In the genomic region with DNA sequence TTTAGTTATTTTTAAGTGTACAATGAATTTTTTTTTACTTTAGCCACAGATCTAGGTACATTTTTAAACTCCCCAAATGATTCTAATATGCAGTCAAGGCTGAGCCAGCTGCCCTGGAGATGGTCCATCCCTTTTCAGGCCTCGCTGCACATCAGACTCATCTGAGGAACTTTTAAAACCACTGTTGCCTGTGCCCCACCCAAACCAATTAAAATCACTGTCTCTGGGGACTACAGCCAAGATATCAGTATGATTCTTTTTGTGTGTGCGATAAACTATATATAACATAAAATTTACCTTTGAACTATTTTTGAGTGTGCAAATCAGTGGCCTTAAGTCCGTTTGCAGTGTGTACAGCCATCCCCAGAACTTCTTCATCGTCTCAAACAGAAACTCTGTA, we compare ENCODE assay signal across 24 cellular contexts. TPM values are rescaled to one million over a fixed set of nuclear protein-coding genes. Genes with fewer than 3 reads are reported as not detected.
DNase-seq lines count a peak whose midpoint lies in the region; ATAC-seq and TF ChIP-seq lines count a peak whose summit lies in the region.
"Had no signal": no experiment of that assay in that cellular context is flagged by ENCODE, and none has a peak within 500 bp of the region (broad histone marks: within the 10 kb centered on the region; RNA-seq: fewer than 3 reads in every experiment).

No MANE protein-coding gene starts in this region.

- peak overlapping the region; percentile 31 for H3K27ac ChIP-seq in DOHH2 (ENCODE audit: low read depth, low read length)
- H3K27ac ChIP-seq: SJCRH30, upper lobe of right lung had no signal

- H3K4me1 ChIP-seq in DOHH2 (ENCODE audit: control insufficient read depth, low read length), result peaks cover 73% of the 10 kb centered on the region
- H3K4me1 ChIP-seq: SJCRH30, upper lobe of right lung had no signal

- H3F3A ChIP-seq in DOHH2 (ENCODE audit: control insufficient read depth, insufficient read depth), result peaks cover 28% of the 10 kb centered on the region

- no peaks in the 10 kb centered on the region for H4K20me1 ChIP-seq in DOHH2 (ENCODE audit: control insufficient read depth, insufficient read depth, low read depth, low read length)

- no peak for TF ChIP-seq CTCF in DOHH2 (IDR thresholded peaks at IDR 0.05; ENCODE audit: low read depth, low read length, poor library complexity, severe bottlenecking)

- peak overlapping the region; percentile 57 for H3K4me3 ChIP-seq in DOHH2 (ENCODE audit: low read length)
- H3K4me3 ChIP-seq: SJCRH30, upper lobe of right lung had no signal

- H3K4me2 ChIP-seq in DOHH2 (ENCODE audit: low read length), result peak overlapping the region; percentile 70

- peaks cover 3% of the 10 kb centered on the region; the same call in 1 of the 2 replicates for H3K36me3 ChIP-seq in DOHH2 (ENCODE audit: control insufficient read depth, low read length)
- H3K36me3 ChIP-seq: SJCRH30, upper lobe of right lung had no signal

- H3K27me3 Mint-ChIP-seq in IgD-negative memory B cell, result no peaks in the 10 kb centered on the region
- H3K27me3 Mint-ChIP-seq in naive thymus-derived CD8-positive, alpha-beta T cell, result no peaks in the 10 kb centered on the region
- H3K27me3 Mint-ChIP-seq: activated CD4-positive, alpha-beta memory T cell treated with anti-CD3 and anti-CD28 coated beads for 36 hours; activated naive CD4-positive, alpha-beta T cell treated with anti-CD3 and anti-CD28 coated beads, Interleukin-2, amount 10 ng/mL, durations not matched to agents 7 days and 5 days; central memory CD8-positive, alpha-beta T cell had no signal

- ATAC-seq in GM21390 (IDR thresholded peaks at IDR 0.05; ENCODE audit: unreplicated experiment) (peak; percentile 32), HG03159 (IDR thresholded peaks at IDR 0.05; ENCODE audit: unreplicated experiment) (no peak)
- ATAC-seq in naive thymus-derived CD8-positive, alpha-beta T cell, result no peak
- ATAC-seq: esophagus mucosa, upper lobe of right lung had no signal

- no peaks in the 10 kb centered on the region for H3K9me3 ChIP-seq in DOHH2 (ENCODE audit: control insufficient read depth, insufficient read depth, low read length)
- H3K9me3 ChIP-seq: SJCRH30, upper lobe of right lung had no signal

- no peaks in the 10 kb centered on the region for H3K9me3 Mint-ChIP-seq in IgD-negative memory B cell
- H3K9me3 Mint-ChIP-seq in naive thymus-derived CD8-positive, alpha-beta T cell, result peaks cover 0 to 2% (median 0%) of the 10 kb centered on the region in 9 donors
- H3K9me3 Mint-ChIP-seq: activated CD4-positive, alpha-beta memory T cell treated with anti-CD3 and anti-CD28 coated beads for 36 hours; central memory CD8-positive, alpha-beta T cell; mesothelial cell of epicardium had no signal

- H3K27me3 ChIP-seq in DOHH2 (ENCODE audit: control insufficient read depth, low read length), result no peaks in the 10 kb centered on the region
- H3K27me3 ChIP-seq: SJCRH30, upper lobe of right lung had no signal

- DNase-seq in fibroblast of peridontal ligament (ENCODE audit: extremely low read depth) (peak; percentile 40), SIG-M5 (lab: John Stamatoyannopoulos, UW) (no peak)
- no peak for DNase-seq in stimulated activated CD4-positive, alpha-beta T cell treated with anti-CD3 and anti-CD28 coated beads, Interleukin-2, amount 100 ng/mL, for 48 hours
- no peak for DNase-seq in naive thymus-derived CD8-positive, alpha-beta T cell
- DNase-seq: activated CD4-positive, alpha-beta memory T cell treated with anti-CD3 and anti-CD28 coated beads for 36 hours; activated naive CD4-positive, alpha-beta T cell treated with anti-CD3 and anti-CD28 coated beads, Interleukin-2, amount 10 ng/mL, durations not matched to agents 7 days and 5 days; anterior cingulate cortex; DMS153; effector CD4-positive, alpha-beta T cell; NCI-H774; SJCRH30; small intestine; stimulated activated CD4-positive, alpha-beta T cell treated with anti-CD3 and anti-CD28 coated beads, Interleukin-4, amount 100 ng/mL, for 24 hours; T-helper 2 cell; upper lobe of right lung had no signal

- H3K4me1 Mint-ChIP-seq in IgD-negative memory B cell, result peaks cover 57 to 63% (median 62%) of the 10 kb centered on the region in 3 donors
- peaks cover 26 to 70% (median 45%) of the 10 kb centered on the region in 4 donors for H3K4me1 Mint-ChIP-seq in naive thymus-derived CD8-positive, alpha-beta T cell
- H3K4me1 Mint-ChIP-seq: mesothelial cell of epicardium had no signal

- no peaks in the 10 kb centered on the region for H3K79me2 ChIP-seq in DOHH2 (ENCODE audit: control insufficient read depth, low read length)

- no peaks in the 10 kb centered on the region for H3K9me2 ChIP-seq in DOHH2 (replicated peaks; ENCODE audit: control insufficient read depth, low read length)

- H3K27ac Mint-ChIP-seq in IgD-negative memory B cell, result peak overlapping the region; percentile 0 to 77 (median 55)
- peak overlapping the region in 1 of 10 donors; percentile 56 for H3K27ac Mint-ChIP-seq in naive thymus-derived CD8-positive, alpha-beta T cell
- H3K27ac Mint-ChIP-seq: activated CD4-positive, alpha-beta memory T cell treated with anti-CD3 and anti-CD28 coated beads for 36 hours; activated naive CD4-positive, alpha-beta T cell treated with anti-CD3 and anti-CD28 coated beads, Interleukin-2, amount 10 ng/mL, durations not matched to agents 7 days and 5 days; mesothelial cell of epicardium; progenitor cell of endocrine pancreas had no signal

- POLR2A ChIA-PET in naive thymus-derived CD8-positive, alpha-beta T cell (lab: Charles Lee), result interaction anchor here (5.6 kb wide), 1 partner anchor 7 kb away, joined by 113 read pairs; a partner anchor contains a TSS

- peak overlapping the region; percentile 42 to 91 (median 78) for H3K4me3 Mint-ChIP-seq in IgD-negative memory B cell
- peak overlapping the region in 1 of 10 donors; percentile 61 for H3K4me3 Mint-ChIP-seq in naive thymus-derived CD8-positive, alpha-beta T cell
- H3K4me3 Mint-ChIP-seq: activated CD4-positive, alpha-beta memory T cell treated with anti-CD3 and anti-CD28 coated beads for 36 hours; activated naive CD4-positive, alpha-beta T cell treated with anti-CD3 and anti-CD28 coated beads, Interleukin-2, amount 10 ng/mL, durations not matched to agents 7 days and 5 days; central memory CD8-positive, alpha-beta T cell; mesothelial cell of epicardium had no signal

- H3K36me3 Mint-ChIP-seq in IgD-negative memory B cell, result peaks cover 8% of the 10 kb centered on the region
- H3K36me3 Mint-ChIP-seq in naive thymus-derived CD8-positive, alpha-beta T cell, result peaks cover 0 to 5% (median 0%) of the 10 kb centered on the region in 3 donors
- H3K36me3 Mint-ChIP-seq: mesothelial cell of epicardium had no signal

RNA-seq across cellular contexts. Expression of a gene that starts 9.1 kb away (rescaled TPM):
- 51.9 TPM for polyA plus RNA-seq in IgD-negative memory B cell
- 10 to 100 TPM; 70.2 to 78.6 TPM for total RNA-seq in naive thymus-derived CD8-positive, alpha-beta T cell
- 10 to 100 TPM; 24.7 to 37.1 (median 27.3) TPM for polyA plus RNA-seq in naive thymus-derived CD8-positive, alpha-beta T cell

RNA-seq across cellular contexts. Expression of a gene that starts 33.2 kb away (rescaled TPM):
- not detected for polyA plus RNA-seq in IgD-negative memory B cell
- under 1 TPM in 1 of 2 experiments, not detected in 1; 0.05 TPM for total RNA-seq in naive thymus-derived CD8-positive, alpha-beta T cell
- polyA plus RNA-seq in naive thymus-derived CD8-positive, alpha-beta T cell, result not detected
- polyA plus RNA-seq: neural cell had no signal
